8 cellular contexts compared by ENCODE assay signal in genomic region chr7:116500071-116500853, GRCh38. TPM values are rescaled to one million over a fixed set of nuclear protein-coding genes. Genes with fewer than 3 reads are reported as not detected.
DNase-seq lines count a peak whose midpoint lies in the region; ATAC-seq and TF ChIP-seq lines count a peak whose summit lies in the region.

No MANE protein-coding gene starts in this region.

- DNase-seq in AG04450 (ENCODE audit: low read depth, low spot score) (no peak), GM20000 (ENCODE audit: low spot score) (peak; percentile 32), MG63 (peak; percentile 22), right cardiac atrium (peak; percentile 56 to 77 (median 67)), retinal pigment epithelial cell (ENCODE audit: low read depth) (no peak), SIG-M5 (lab: John Stamatoyannopoulos, UW) (no peak), NCI-H510A treated with DMSO at 0.1 percent for 48 hours (lab: John Stamatoyannopoulos, UW) (no peak)
- peak; percentile 46 for DNase-seq in activated naive CD8-positive, alpha-beta T cell treated with anti-CD3 and anti-CD28 coated beads, Interleukin-2, amount 50 U/mL, for 24 hours

- H3K27me3 Mint-ChIP-seq in activated naive CD8-positive, alpha-beta T cell treated with anti-CD3 and anti-CD28 coated beads, Interleukin-2, amount 50 U/mL, for 24 hours, result peaks cover 58% of the 10 kb centered on the region

- H3K9me3 ChIP-seq in AG04450 (ENCODE audit: control insufficient read depth, insufficient read depth, low read length) (no peaks in the 10 kb centered on the region; the same call in 1 of the 2 replicates), MG63 (no peaks in the 10 kb centered on the region), right cardiac atrium (ENCODE audit: control insufficient read depth, low read length) (no peaks in the 10 kb centered on the region)

- 5% methylated on average over 37 of the region's 37 CpGs for WGBS in right cardiac atrium

- peak overlapping the region; percentile 30 for H3K27ac Mint-ChIP-seq in activated naive CD8-positive, alpha-beta T cell treated with anti-CD3 and anti-CD28 coated beads, Interleukin-2, amount 50 U/mL, for 24 hours

- ATAC-seq in activated naive CD8-positive, alpha-beta T cell treated with anti-CD3 and anti-CD28 coated beads, Interleukin-2, amount 50 U/mL, for 24 hours, result peak; percentile 95
- ATAC-seq in right cardiac atrium, result peak; percentile 47 to 62

- intact Hi-C loops in right cardiac atrium (cut with DNase I), result no loop called here

- peaks cover 6% of the 10 kb centered on the region for H3K9me3 Mint-ChIP-seq in activated naive CD8-positive, alpha-beta T cell treated with anti-CD3 and anti-CD28 coated beads, Interleukin-2, amount 50 U/mL, for 24 hours

- H3K27ac ChIP-seq in AG04450 (ENCODE audit: low read depth, low read length), result peak overlapping the region; percentile 75
- H3K27ac ChIP-seq in right cardiac atrium (ENCODE audit: low read length), result peak overlapping the region; percentile 87

- no peaks in the 10 kb centered on the region for H3K36me3 Mint-ChIP-seq in activated naive CD8-positive, alpha-beta T cell treated with anti-CD3 and anti-CD28 coated beads, Interleukin-2, amount 50 U/mL, for 24 hours (ENCODE audit: low read depth)

- peak overlapping the region; percentile 67 for H3K4me3 Mint-ChIP-seq in activated naive CD8-positive, alpha-beta T cell treated with anti-CD3 and anti-CD28 coated beads, Interleukin-2, amount 50 U/mL, for 24 hours

- TF ChIP-seq CTCF in AG04450 (IDR thresholded peaks at IDR 0.05; ENCODE audit: low read depth, low read length), result no peak
- no peak for TF ChIP-seq CTCF in GM20000 (IDR thresholded peaks at IDR 0.05; ENCODE audit: extremely low read depth, missing control alignments)
- TF ChIP-seq CTCF in retinal pigment epithelial cell (conservative IDR thresholded peaks at IDR 0.05; ENCODE audit: low read depth, low read length), result no peak

- H3K4me3 ChIP-seq in AG04450 (ENCODE audit: low read depth, low read length) (peak overlapping the region; percentile 89), MG63 (peak overlapping the region; percentile 70), right cardiac atrium (ENCODE audit: low read length) (peak overlapping the region; percentile 67), retinal pigment epithelial cell (ENCODE audit: low read length) (peak overlapping the region; percentile 71)

- CTCF ChIA-PET in AG04450 (lab: Charles Lee), result interaction anchor here (0.6 kb wide), 1 partner anchor 23 kb away, joined by 3 read pairs; no protein-coding TSS in a partner anchor

- H3K27me3 ChIP-seq in AG04450 (ENCODE audit: control insufficient read depth, insufficient read depth, low read length) (no peaks in the 10 kb centered on the region), MG63 (no peaks in the 10 kb centered on the region), right cardiac atrium (ENCODE audit: control insufficient read depth, insufficient read depth) (no peaks in the 10 kb centered on the region)

- peaks cover 16% of the 10 kb centered on the region for H3K4me1 Mint-ChIP-seq in activated naive CD8-positive, alpha-beta T cell treated with anti-CD3 and anti-CD28 coated beads, Interleukin-2, amount 50 U/mL, for 24 hours

- peaks cover 4% of the 10 kb centered on the region for H3K4me1 ChIP-seq in right cardiac atrium (ENCODE audit: control insufficient read depth, insufficient read depth, low read length)

- POLR2A ChIA-PET in AG04450 (lab: Yijun Ruan, JAX), result interaction anchor here (0.6 to 1.0 kb wide), 2 partner anchors 26 to 57 kb away, joined by 3 read pairs; no protein-coding TSS in a partner anchor

- peaks cover 23% of the 10 kb centered on the region for H3K36me3 ChIP-seq in MG63

RNA-seq across cellular contexts. Expression of gene CAV2, which starts 0.7 kb away (rescaled TPM):
- polyA plus RNA-seq in AG04450 (2011; rRNA removed) (241 and 265 TPM in 2 replicates), right cardiac atrium (136 TPM)
- polyA minus RNA-seq in AG04450 (2011; rRNA and poly(A)+ RNA removed), result 173 and 190 TPM in 2 replicates
- total RNA-seq in MG63 (2014; rRNA removed; shearing (Covaris generic); ENCODE audit: low replicate concordance), result 55.9 and 58.1 TPM in 2 replicates
- 100 to 1,000 TPM; 179 to 233 (median 200) TPM for total RNA-seq in right cardiac atrium

RNA-seq across cellular contexts. Expression of gene CAV1, which starts 24.6 kb away (rescaled TPM):
- polyA plus RNA-seq in AG04450 (2011; rRNA removed) (1,209 and 1,356 TPM in 2 replicates), right cardiac atrium (269 TPM)
- polyA minus RNA-seq in AG04450 (2011; rRNA and poly(A)+ RNA removed), result 1,205 and 1,557 TPM in 2 replicates
- 287 and 342 TPM in 2 replicates for total RNA-seq in MG63 (2014; rRNA removed; shearing (Covaris generic); ENCODE audit: low replicate concordance)
- 100 to 1,000 TPM; 298 to 502 (median 380) TPM for total RNA-seq in right cardiac atrium

Comparison
In these comparisons a context has a peak if more than half of its experiments do, and no peak if none do; other contexts are left out.
1. DNase-seq: peak in GM20000 (single experiment), MG63 (single experiment), activated naive CD8-positive, alpha-beta T cell treated with anti-CD3 and anti-CD28 coated beads, Interleukin-2, amount 50 U/mL, for 24 hours (single experiment) and right cardiac atrium (3 of 3); none in AG04450 (single experiment), retinal pigment epithelial cell (single experiment), SIG-M5 (single experiment) and NCI-H510A treated with DMSO at 0.1 percent for 48 hours (single experiment).
2. Peak in every context shown above with its lines, with median percentiles within 50 percentile points of each other: H3K4me3 ChIP-seq.